Comparison of ENCODE assay signal across 1 cellular context in the genomic region with DNA sequence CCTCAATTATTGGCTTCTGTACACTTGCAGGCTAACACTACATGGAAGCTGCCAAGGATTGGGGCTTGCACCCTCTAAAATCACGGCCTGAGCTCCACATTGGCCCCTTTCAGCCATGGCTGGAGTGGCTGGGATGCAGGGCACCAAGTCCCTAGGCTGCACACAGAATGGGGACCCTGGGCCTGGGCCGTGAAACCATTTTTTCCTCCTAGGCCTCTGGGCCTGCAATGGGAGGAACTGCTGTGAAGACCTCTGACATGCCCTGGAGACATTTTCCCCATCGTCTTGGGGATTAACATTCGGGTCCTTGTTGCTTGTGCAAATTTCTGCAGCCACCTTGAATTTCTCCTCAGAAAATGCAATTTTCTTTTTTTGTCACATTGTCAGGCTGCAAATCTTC. TPM values are rescaled to one million over a fixed set of nuclear protein-coding genes. Genes with fewer than 3 reads are reported as not detected.
"Had no signal": no experiment of that assay in that cellular context is flagged by ENCODE, and none has a peak within 500 bp of the region (broad histone marks: within the 10 kb centered on the region; RNA-seq: fewer than 3 reads in every experiment).

No MANE protein-coding gene starts in this region.

RNA-seq across cellular contexts. Expression of gene OLFM1, which starts 23.6 kb away (rescaled TPM):
- total RNA-seq: naive thymus-derived CD8-positive, alpha-beta T cell had no signal
- polyA plus RNA-seq: naive thymus-derived CD8-positive, alpha-beta T cell had no signal
